ENCODE assay signal across 8 cellular contexts in the genomic region with DNA sequence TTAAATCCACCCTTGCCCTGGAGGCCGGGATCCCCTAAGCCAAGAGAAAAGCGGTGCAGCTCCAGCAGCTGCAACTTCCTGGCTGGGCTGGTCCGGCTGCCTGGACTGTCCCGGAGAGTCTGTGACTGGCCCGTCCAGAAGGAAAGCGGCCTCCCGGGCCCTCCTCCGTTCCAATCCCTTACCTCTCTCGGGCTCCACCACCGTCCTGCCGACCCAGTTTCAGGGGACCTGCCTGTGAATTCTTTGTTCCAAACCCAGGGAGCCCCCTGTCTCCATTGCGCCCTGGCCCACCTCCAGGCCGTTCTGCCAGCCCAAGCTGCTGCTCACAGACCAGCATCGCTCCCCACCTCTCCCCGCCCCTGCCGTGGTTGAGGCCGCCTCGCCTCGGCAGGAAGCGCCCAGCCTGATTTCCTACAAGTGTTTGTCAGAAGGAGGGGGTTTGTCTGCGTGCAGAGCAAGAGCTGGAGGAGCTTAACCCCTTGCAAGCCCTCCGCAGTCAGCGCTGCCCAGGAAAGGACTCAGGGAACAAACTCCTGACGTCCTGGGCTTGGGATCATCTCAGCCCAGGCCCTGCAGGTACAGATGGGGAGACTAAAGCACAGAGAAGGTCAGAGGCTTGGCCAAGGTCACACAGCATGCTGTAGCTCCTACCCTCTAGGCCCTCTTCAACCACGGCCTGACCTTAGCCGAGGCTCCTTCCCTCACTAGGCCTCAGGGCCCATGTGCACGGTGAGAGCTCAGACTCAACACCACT. TPM values are rescaled to one million over a fixed set of nuclear protein-coding genes. Genes with fewer than 3 reads are reported as not detected.
DNase-seq lines count a peak whose midpoint lies in the region; ATAC-seq and TF ChIP-seq lines count a peak whose summit lies in the region.

A gene with protein sequence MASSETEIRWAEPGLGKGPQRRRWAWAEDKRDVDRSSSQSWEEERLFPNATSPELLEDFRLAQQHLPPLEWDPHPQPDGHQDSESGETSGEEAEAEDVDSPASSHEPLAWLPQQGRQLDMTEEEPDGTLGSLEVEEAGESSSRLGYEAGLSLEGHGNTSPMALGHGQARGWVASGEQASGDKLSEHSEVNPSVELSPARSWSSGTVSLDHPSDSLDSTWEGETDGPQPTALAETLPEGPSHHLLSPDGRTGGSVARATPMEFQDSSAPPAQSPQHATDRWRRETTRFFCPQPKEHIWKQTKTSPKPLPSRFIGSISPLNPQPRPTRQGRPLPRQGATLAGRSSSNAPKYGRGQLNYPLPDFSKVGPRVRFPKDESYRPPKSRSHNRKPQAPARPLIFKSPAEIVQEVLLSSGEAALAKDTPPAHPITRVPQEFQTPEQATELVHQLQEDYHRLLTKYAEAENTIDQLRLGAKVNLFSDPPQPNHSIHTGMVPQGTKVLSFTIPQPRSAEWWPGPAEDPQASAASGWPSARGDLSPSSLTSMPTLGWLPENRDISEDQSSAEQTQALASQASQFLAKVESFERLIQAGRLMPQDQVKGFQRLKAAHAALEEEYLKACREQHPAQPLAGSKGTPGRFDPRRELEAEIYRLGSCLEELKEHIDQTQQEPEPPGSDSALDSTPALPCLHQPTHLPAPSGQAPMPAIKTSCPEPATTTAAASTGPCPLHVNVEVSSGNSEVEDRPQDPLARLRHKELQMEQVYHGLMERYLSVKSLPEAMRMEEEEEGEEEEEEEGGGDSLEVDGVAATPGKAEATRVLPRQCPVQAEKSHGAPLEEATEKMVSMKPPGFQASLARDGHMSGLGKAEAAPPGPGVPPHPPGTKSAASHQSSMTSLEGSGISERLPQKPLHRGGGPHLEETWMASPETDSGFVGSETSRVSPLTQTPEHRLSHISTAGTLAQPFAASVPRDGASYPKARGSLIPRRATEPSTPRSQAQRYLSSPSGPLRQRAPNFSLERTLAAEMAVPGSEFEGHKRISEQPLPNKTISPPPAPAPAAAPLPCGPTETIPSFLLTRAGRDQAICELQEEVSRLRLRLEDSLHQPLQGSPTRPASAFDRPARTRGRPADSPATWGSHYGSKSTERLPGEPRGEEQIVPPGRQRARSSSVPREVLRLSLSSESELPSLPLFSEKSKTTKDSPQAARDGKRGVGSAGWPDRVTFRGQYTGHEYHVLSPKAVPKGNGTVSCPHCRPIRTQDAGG (N-terminal part only) (minus strand): TSS at position 305 of the 754 bp plus-strand sequence. CDS start 6,649 bp downstream, outside the sequence.

- peaks cover 53% of the 10 kb centered on the region for H3K4me1 Mint-ChIP-seq in activated naive CD8-positive, alpha-beta T cell treated with anti-CD3 and anti-CD28 coated beads for 36 hours

- TF ChIP-seq CTCF in GM10248 (IDR thresholded peaks at IDR 0.05; ENCODE audit: control extremely low read depth, extremely low read depth, low read depth, missing control alignments) (no peak), transverse colon (IDR thresholded peaks at IDR 0.05) (no peak)

- peak within 1 kb of the TSS; percentile 12 for H3K9ac ChIP-seq in SK-N-MC (ENCODE audit: insufficient read length)

- POLR2A ChIA-PET in GM10248 (lab: Yijun Ruan, JAX), result interaction anchor here (1.2 kb wide), 1 partner anchor 20 kb away, joined by 3 read pairs; no protein-coding TSS in a partner anchor

- peak; percentile 52 for DNase-seq in GM10248 (ENCODE audit: extremely low spot score)
- DNase-seq in SK-N-MC (ENCODE audit: low read depth, low spot score), result no peak
- peak; percentile 82 for DNase-seq in activated naive CD8-positive, alpha-beta T cell treated with anti-CD3 and anti-CD28 coated beads for 36 hours
- peak; percentile 84 for DNase-seq in Right ventricle myocardium superior
- DNase-seq in posterior vena cava (ENCODE audit: low spot score), result peak; percentile 94
- peak; percentile 86 for DNase-seq in transverse colon

- no peaks in the 10 kb centered on the region for H3K27me3 ChIP-seq in transverse colon

- H3K4me3 Mint-ChIP-seq in activated naive CD8-positive, alpha-beta T cell treated with anti-CD3 and anti-CD28 coated beads for 36 hours, result peak within 1 kb of the TSS; percentile 98

- CTCF ChIA-PET in GM10248 (lab: Yijun Ruan, JAX), result interaction anchor here (1.2 to 11.0 kb wide), 8 partner anchors 8 to 266 kb away, joined by 3 to 100 read pairs (median 10); no protein-coding TSS in a partner anchor

- H3K36me3 ChIP-seq in SK-N-MC (ENCODE audit: insufficient read depth, low read length), result peaks cover 6% of the 10 kb centered on the region; the same call in 1 of the 2 replicates
- no peaks in the 10 kb centered on the region for H3K36me3 ChIP-seq in transverse colon

- H3K4me3 ChIP-seq in SK-N-MC (peak within 1 kb of the TSS; percentile 45; the same call in 1 of the 2 replicates), transverse colon (peak within 1 kb of the TSS; percentile 10 to 59 (median 42))

- no peaks in the 10 kb centered on the region for H3K9me3 Mint-ChIP-seq in activated naive CD8-positive, alpha-beta T cell treated with anti-CD3 and anti-CD28 coated beads for 36 hours

- H3K27ac Mint-ChIP-seq in activated naive CD8-positive, alpha-beta T cell treated with anti-CD3 and anti-CD28 coated beads for 36 hours, result peak within 1 kb of the TSS; percentile 99

- WGBS in transverse colon (ENCODE audit: low coverage in 1 of 2), 2 donors, result 12% methylated on average over 20 of the region's 27 CpGs; no CpG with 5 or more reads in 1 of the 2 donors

- H3K4me1 ChIP-seq in transverse colon, result peaks cover 35 to 95% (median 87%) of the 10 kb centered on the region in 4 donors

- TF ChIP-seq POLR2A in transverse colon (IDR thresholded peaks at IDR 0.05), result peak; percentile 93

- peaks cover 77% of the 10 kb centered on the region for H3K36me3 Mint-ChIP-seq in activated naive CD8-positive, alpha-beta T cell treated with anti-CD3 and anti-CD28 coated beads for 36 hours

- no peak within 1 kb of the TSS for H3K27ac ChIP-seq in SK-N-MC
- H3K27ac ChIP-seq in transverse colon, result peak within 1 kb of the TSS; percentile 86 to 91 (median 90)

- TF ChIP-seq EP300 in transverse colon (IDR thresholded peaks at IDR 0.05; ENCODE audit: low read depth), result no peak

- in situ Hi-C loops in transverse colon (cut with MboI; ENCODE audit: low pct_ligation_motif_present in 1 of 4, low pct_unique_long_range_greater_than_20kb in 1 of 4, low sequenced_read_pairs in 3 of 4), result no loop called here

- intact Hi-C loops in Right ventricle myocardium superior (cut with DNase I), result no loop called here
- intact Hi-C loops in posterior vena cava (cut with DNase I), result no loop called here
- intact Hi-C loops in transverse colon (cut with DNase I; ENCODE audit: low total_unique reads), result no loop called here

- H3K9me3 ChIP-seq in SK-N-MC (ENCODE audit: low read depth, low read length) (no peaks in the 10 kb centered on the region), transverse colon (no peaks in the 10 kb centered on the region)

- H3K27me3 Mint-ChIP-seq in activated naive CD8-positive, alpha-beta T cell treated with anti-CD3 and anti-CD28 coated beads for 36 hours, result peaks cover 3% of the 10 kb centered on the region

- peak; percentile 15 for ATAC-seq in HG02973 (IDR thresholded peaks at IDR 0.05; ENCODE audit: unreplicated experiment)
- peak; percentile 73 for ATAC-seq in Right ventricle myocardium superior (ENCODE audit: poor library complexity)
- ATAC-seq in GM21360 (IDR thresholded peaks at IDR 0.05; ENCODE audit: unreplicated experiment), result no peak

RNA-seq across cellular contexts. Expression of the gene that starts here (rescaled TPM):
- 100 to 1,000 TPM; 129 to 130 TPM for total RNA-seq in activated naive CD8-positive, alpha-beta T cell treated with anti-CD3 and anti-CD28 coated beads for 36 hours
- total RNA-seq in Right ventricle myocardium superior, result 4.6 TPM
- 10 to 100 TPM; 23.8 to 32.4 TPM for total RNA-seq in posterior vena cava
- 10 to 100 TPM; 34.8 to 63.2 (median 48.6) TPM for total RNA-seq in transverse colon
